ENCODE assay signal across 9 cellular contexts in the genomic region with DNA sequence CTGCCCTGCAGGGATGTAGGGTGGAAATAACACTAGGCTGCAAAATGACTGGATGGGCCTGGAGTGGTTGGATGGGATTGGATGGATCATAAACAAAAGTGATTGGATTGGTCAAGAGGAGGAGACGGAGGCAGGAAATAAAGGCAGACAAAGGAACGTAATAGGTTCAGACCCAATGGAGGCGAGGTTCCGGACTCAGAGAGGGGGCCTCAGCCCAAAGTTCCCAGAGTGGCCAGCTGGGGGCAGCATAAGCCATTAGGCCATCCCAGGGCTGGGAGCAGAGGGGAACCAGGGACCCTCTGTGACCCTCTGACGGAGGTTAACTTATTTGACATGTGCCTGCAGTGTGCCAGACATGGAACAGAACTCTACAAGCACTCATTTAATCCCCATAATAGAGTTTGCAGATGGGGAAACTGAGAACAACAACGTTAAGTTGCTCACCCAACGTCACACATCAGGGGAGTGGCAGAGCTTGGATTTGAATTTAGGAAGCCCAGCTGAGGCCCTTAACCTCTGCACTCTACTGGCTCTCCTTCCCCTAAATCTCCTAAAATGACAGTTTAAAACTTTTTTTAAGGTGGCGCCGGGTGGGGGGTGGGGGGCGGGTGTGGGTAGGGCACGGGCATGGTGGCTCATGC. TPM values are rescaled to one million over a fixed set of nuclear protein-coding genes. Genes with fewer than 3 reads are reported as not detected.
DNase-seq lines count a peak whose midpoint lies in the region; ATAC-seq and TF ChIP-seq lines count a peak whose summit lies in the region.
"Had no signal": no experiment of that assay in that cellular context is flagged by ENCODE, and none has a peak within 500 bp of the region (broad histone marks: within the 10 kb centered on the region; RNA-seq: fewer than 3 reads in every experiment).

No MANE protein-coding gene starts in this region.

- no peaks in the 10 kb centered on the region for H3K79me2 ChIP-seq in GM23338 (replicated peaks; ENCODE audit: insufficient read depth)

- no peak overlapping the region for H2AFZ ChIP-seq in GM23338

- 0 out of 2 replicates have a peak, but pooled peaks cover 6% of the 10 kb centered on the region for H3F3A ChIP-seq in GM23338 (replicated peaks; ENCODE audit: low read depth)

- H3K27me3 ChIP-seq in GM23338 (ENCODE audit: insufficient read depth): no peaks in the 10 kb centered on the region

- peaks cover 6% of the 10 kb centered on the region for H3K4me1 ChIP-seq in GM23338 (ENCODE audit: insufficient read depth)

- H3K4me3 ChIP-seq in GM23338: no peak overlapping the region

- no peak overlapping the region for H3K4me2 ChIP-seq in GM23338

- no peaks in the 10 kb centered on the region for H3K9me2 ChIP-seq in GM23338 (ENCODE audit: insufficient read depth)

- no peak overlapping the region for H3K27ac ChIP-seq in GM23338 (ENCODE audit: low read depth)

- DNase-seq in GM23338 (ENCODE audit: low spot score): peak; percentile 92
- DNase-seq in T-cell: peak; percentile 27 to 74 (median 62)
- DNase-seq in amniotic epithelial cell (ENCODE audit: low read depth): peak; percentile 81
- peak; percentile 28 to 34 for DNase-seq in hippocampal formation (lab: John Stamatoyannopoulos, UW)
- DNase-seq in stimulated activated CD4-positive, alpha-beta T cell treated with anti-CD3 and anti-CD28 coated beads, Interleukin-1b, Interleukin-23, amount 100 ng/mL, for 4 hours (ENCODE audit: low read depth in 2 of 2): peak; percentile 70
- no peak for DNase-seq in ureter (ENCODE audit: low spot score)
- DNase-seq in NCI-H2171 treated with DMSO at 0.1 percent for 48 hours (lab: John Stamatoyannopoulos, UW): no peak

- H3K27me3 Mint-ChIP-seq in GM23338 (ENCODE audit: insufficient read depth, low read depth, poor library complexity) (peaks cover 8% of the 10 kb centered on the region), T-cell (peaks cover 4 to 15% of the 10 kb centered on the region in 2 donors)
- H3K27me3 Mint-ChIP-seq: activated naive CD8-positive, alpha-beta T cell had no signal

- no peaks in the 10 kb centered on the region; the same call in 2 of the 3 replicates for H3K9me3 Mint-ChIP-seq in GM23338
- no peaks in the 10 kb centered on the region for H3K9me3 Mint-ChIP-seq in T-cell

- H4K20me1 ChIP-seq in GM23338 (replicated peaks; ENCODE audit: insufficient read depth): no peaks in the 10 kb centered on the region

- H3K27ac Mint-ChIP-seq in GM23338 (no peak overlapping the region), T-cell (no peak overlapping the region)
- H3K27ac Mint-ChIP-seq: activated naive CD8-positive, alpha-beta T cell had no signal

- ATAC-seq in GM23338 (peak; percentile 85), T-cell (replicated peaks in 1 of 4) (peak; percentile 77 to 99 (median 86)), HG02798 (IDR thresholded peaks at IDR 0.05; ENCODE audit: poor library complexity, unreplicated experiment) (no peak)

- POLR2A ChIA-PET in T-cell (lab: Charles Lee): no interaction called here

- H3K4me1 Mint-ChIP-seq in GM23338: no peaks in the 10 kb centered on the region
- H3K4me1 Mint-ChIP-seq in T-cell: peaks cover 0 to 2% (median 0%) of the 10 kb centered on the region in 3 donors

- H3K4me3 Mint-ChIP-seq in GM23338: no peak overlapping the region
- H3K4me3 Mint-ChIP-seq in T-cell: no peak overlapping the region
- H3K4me3 Mint-ChIP-seq: activated naive CD8-positive, alpha-beta T cell had no signal

- TF ChIP-seq CTCF in GM23338 (conservative IDR thresholded peaks at IDR 0.05; ENCODE audit: low read depth in 2 of 2): peak; percentile 85 to 96

- H3K36me3 Mint-ChIP-seq in GM23338 (ENCODE audit: low read depth): no peaks in the 10 kb centered on the region; the same call in 2 of the 3 replicates
- no peaks in the 10 kb centered on the region for H3K36me3 Mint-ChIP-seq in T-cell
- H3K36me3 Mint-ChIP-seq: activated naive CD8-positive, alpha-beta T cell had no signal

- no peaks in the 10 kb centered on the region for H3K36me3 ChIP-seq in GM23338 (ENCODE audit: insufficient read depth)

- CTCF ChIA-PET in T-cell (lab: Charles Lee): interaction anchor here (0.6 to 1.5 kb wide), 6 partner anchors 87 to 1023 kb away, joined by 3 to 8 read pairs (median 5); a partner anchor contains a TSS

TF ChIP-seq in GM23338, 12 proteins besides CTCF, POLR2A, EP300 and RAD21:
- TF ChIP-seq ZNF331 (CRISPR knock-in tag; IDR thresholded peaks at IDR 0.05; ENCODE audit: low read depth) (no peak), POLR2AphosphoS5 (IDR thresholded peaks at IDR 0.05; ENCODE audit: low read depth) (no peak)
- TF ChIP-seq, protein P1, sequence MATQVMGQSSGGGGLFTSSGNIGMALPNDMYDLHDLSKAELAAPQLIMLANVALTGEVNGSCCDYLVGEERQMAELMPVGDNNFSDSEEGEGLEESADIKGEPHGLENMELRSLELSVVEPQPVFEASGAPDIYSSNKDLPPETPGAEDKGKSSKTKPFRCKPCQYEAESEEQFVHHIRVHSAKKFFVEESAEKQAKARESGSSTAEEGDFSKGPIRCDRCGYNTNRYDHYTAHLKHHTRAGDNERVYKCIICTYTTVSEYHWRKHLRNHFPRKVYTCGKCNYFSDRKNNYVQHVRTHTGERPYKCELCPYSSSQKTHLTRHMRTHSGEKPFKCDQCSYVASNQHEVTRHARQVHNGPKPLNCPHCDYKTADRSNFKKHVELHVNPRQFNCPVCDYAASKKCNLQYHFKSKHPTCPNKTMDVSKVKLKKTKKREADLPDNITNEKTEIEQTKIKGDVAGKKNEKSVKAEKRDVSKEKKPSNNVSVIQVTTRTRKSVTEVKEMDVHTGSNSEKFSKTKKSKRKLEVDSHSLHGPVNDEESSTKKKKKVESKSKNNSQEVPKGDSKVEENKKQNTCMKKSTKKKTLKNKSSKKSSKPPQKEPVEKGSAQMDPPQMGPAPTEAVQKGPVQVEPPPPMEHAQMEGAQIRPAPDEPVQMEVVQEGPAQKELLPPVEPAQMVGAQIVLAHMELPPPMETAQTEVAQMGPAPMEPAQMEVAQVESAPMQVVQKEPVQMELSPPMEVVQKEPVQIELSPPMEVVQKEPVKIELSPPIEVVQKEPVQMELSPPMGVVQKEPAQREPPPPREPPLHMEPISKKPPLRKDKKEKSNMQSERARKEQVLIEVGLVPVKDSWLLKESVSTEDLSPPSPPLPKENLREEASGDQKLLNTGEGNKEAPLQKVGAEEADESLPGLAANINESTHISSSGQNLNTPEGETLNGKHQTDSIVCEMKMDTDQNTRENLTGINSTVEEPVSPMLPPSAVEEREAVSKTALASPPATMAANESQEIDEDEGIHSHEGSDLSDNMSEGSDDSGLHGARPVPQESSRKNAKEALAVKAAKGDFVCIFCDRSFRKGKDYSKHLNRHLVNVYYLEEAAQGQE (IDR thresholded peaks at IDR 0.05; ENCODE audit: unreplicated experiment): no peak

RNA-seq across cellular contexts. Expression of a gene that starts 15.3 kb away (rescaled TPM):
- 67.6 and 102 TPM in 2 replicates for total RNA-seq in GM23338 (2014; rRNA removed; shearing (Covaris generic))
- polyA plus RNA-seq in GM23338 (2016; fragmentation: Nextera tagmentation; extraction: Ambion mirVana): 104 and 118 TPM in 2 replicates
- 10 to 100 TPM; 32.8 to 78.5 (median 66.0) TPM for total RNA-seq in T-cell
- 61.6 TPM for total RNA-seq in ureter

RNA-seq across cellular contexts. Expression of a gene that starts 15.8 kb away (rescaled TPM):
- total RNA-seq in GM23338 (2014; rRNA removed; shearing (Covaris generic)): 25.0 and 30.4 TPM in 2 replicates
- polyA plus RNA-seq in GM23338 (2016; fragmentation: Nextera tagmentation; extraction: Ambion mirVana): 8.7 and 9.5 TPM in 2 replicates
- total RNA-seq in T-cell (under 1 TPM in 4 of 5 donors, not detected in 1; 0.07 to 0.18 (median 0.13) TPM), ureter (1.4 TPM)

RNA-seq across cellular contexts. Expression of a gene that starts 47.3 kb away (rescaled TPM):
- total RNA-seq in GM23338 (2014; rRNA removed; shearing (Covaris generic)): 22.4 and 42.3 TPM in 2 replicates
- polyA plus RNA-seq in GM23338 (2016; fragmentation: Nextera tagmentation; extraction: Ambion mirVana): 14.9 and 18.5 TPM in 2 replicates
- total RNA-seq in T-cell (100 to 1,000 TPM in 3 of 5 donors, 10 to 100 TPM in 2; 63.0 to 129 (median 118) TPM), ureter (4.8 TPM)

Comparison
In these comparisons a context has a peak if more than half of its experiments do, and no peak if none do; other contexts are left out.
1. DNase-seq: peak in GM23338 (single experiment), T-cell (34 of 34), amniotic epithelial cell (single experiment), hippocampal formation (2 of 2) and stimulated activated CD4-positive, alpha-beta T cell treated with anti-CD3 and anti-CD28 coated beads, Interleukin-1b, Interleukin-23, amount 100 ng/mL, for 4 hours (2 of 2); none in ureter (single experiment) and NCI-H2171 treated with DMSO at 0.1 percent for 48 hours (single experiment).
2. RNA of a gene that starts 15.8 kb away (total RNA-seq): 25.0 to 30.4 TPM in GM23338; 1.4 TPM in ureter (single experiment) and 0.07 to 0.18 TPM in T-cell; every median in the first group is over 10 times any median in the second.